ENCODE assay signal across 20 cellular contexts in the genomic region with DNA sequence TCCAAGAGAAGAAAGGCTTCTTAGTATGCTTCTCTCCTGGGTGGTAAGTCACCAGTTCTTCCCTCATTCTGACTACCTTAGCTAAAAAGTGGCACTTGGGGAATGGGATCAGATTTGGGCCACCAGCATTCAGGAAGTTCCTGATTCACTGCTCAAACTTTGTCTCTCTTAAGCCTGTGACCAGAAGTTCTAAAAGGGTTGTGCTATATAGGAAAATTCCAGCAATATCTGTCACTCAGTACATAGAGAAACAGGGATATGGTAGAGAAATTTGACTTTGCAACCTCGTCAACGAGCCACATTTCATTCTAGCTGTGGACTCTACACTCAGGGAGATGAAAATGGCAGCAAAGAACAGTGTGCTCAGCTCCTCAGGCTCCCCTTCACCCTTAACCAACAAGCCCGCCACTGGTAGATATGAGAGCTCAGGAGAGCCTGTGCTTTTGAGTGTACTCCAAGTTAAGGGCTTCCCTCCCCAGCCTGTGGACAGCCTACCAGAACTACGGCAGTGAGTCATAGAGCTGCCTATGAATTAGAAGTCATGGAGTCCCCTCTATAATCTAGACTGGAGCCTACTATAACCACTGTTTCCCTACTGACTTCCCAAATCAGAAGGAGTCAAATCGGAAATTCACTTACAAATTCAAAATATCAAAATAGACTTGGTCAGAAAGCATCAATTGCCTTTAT. TPM values are rescaled to one million over a fixed set of nuclear protein-coding genes. Genes with fewer than 3 reads are reported as not detected.
DNase-seq lines count a peak whose midpoint lies in the region; ATAC-seq and TF ChIP-seq lines count a peak whose summit lies in the region.
"Had no signal": no experiment of that assay in that cellular context is flagged by ENCODE, and none has a peak within 500 bp of the region (broad histone marks: within the 10 kb centered on the region; RNA-seq: fewer than 3 reads in every experiment).

No MANE protein-coding gene starts in this region.

- no peak overlapping the region for H3K4me2 ChIP-seq in trophoblast cell (ENCODE audit: low read length)
- H3K4me2 ChIP-seq: BLaER1 treated with 17β-estradiol and CSF1 and Interleukin-3, amounts not matched to agents 10 nM and 100 nM had no signal

- H3K79me2 ChIP-seq in trophoblast cell (ENCODE audit: control insufficient read depth, insufficient read depth, low read length, poor library complexity), result peaks cover 1% of the 10 kb centered on the region

- no peaks in the 10 kb centered on the region for H3K9me3 ChIP-seq in trophoblast cell (ENCODE audit: insufficient read depth, low read depth, low read length)
- H3K9me3 ChIP-seq: ascending aorta; BLaER1 treated with 17β-estradiol and CSF1 and Interleukin-3, amounts not matched to agents 10 nM and 100 nM; ovary had no signal

- H2BK120ac ChIP-seq in trophoblast cell (ENCODE audit: insufficient read depth, low read length, poor library complexity), result no peak overlapping the region

- DNase-seq in ELR (ENCODE audit: low read depth), result peak; percentile 15
- DNase-seq in SK-MEL-5 (ENCODE audit: low read depth, low spot score), result peak; percentile 24
- DNase-seq in foreskin keratinocyte, result no peak
- DNase-seq in trophoblast cell, result peak; percentile 36 to 68
- DNase-seq in NCI-H2081 (lab: John Stamatoyannopoulos, UW), result no peak
- no peak for DNase-seq in NCI-H1092 (lab: John Stamatoyannopoulos, UW)
- no peak for DNase-seq in activated CD4-positive, alpha-beta T cell treated with anti-CD3 and anti-CD28 coated beads, Interleukin-2, amount 50 U/mL, for 4 hours
- no peak for DNase-seq in GOT3 (lab: John Stamatoyannopoulos, UW)
- DNase-seq: activated CD8-positive, alpha-beta memory T cell treated with anti-CD3 and anti-CD28 coated beads for 24 hours; activated gamma-delta T cell; effector CD4-positive, alpha-beta T cell; immature natural killer cell; KBM-7; NCI-H1105 treated with DMSO at 0.1 percent for 48 hours; small intestine; stimulated activated naive CD4-positive, alpha-beta T cell treated with Interleukin-2 at 50 U/mL for 16 hours had no signal

- H2AK5ac ChIP-seq in trophoblast cell (ENCODE audit: low read length), result no peak overlapping the region

- H3K23ac ChIP-seq in trophoblast cell (ENCODE audit: low read length), result no peak overlapping the region

- H2BK5ac ChIP-seq in trophoblast cell (ENCODE audit: low read depth, low read length, poor library complexity), result no peak overlapping the region

- no peak for TF ChIP-seq CTCF in foreskin keratinocyte (conservative IDR thresholded peaks at IDR 0.05)

- in situ Hi-C loops in SK-MEL-5 (cut with HindIII; ENCODE audit: low pct_unique_long_range_greater_than_20kb, low sequenced_read_pairs), result no loop called here

- WGBS in trophoblast cell (ENCODE audit: extremely low coverage, insufficient coverage, insufficient read length), result no CpG with 5 or more reads among the region's 5 CpGs

- H2AFZ ChIP-seq in trophoblast cell (ENCODE audit: insufficient read depth, low read length, poor library complexity), result no peak overlapping the region

- no peak overlapping the region for H2BK12ac ChIP-seq in trophoblast cell (ENCODE audit: low read length)

- H3K79me1 ChIP-seq in trophoblast cell (ENCODE audit: low read length), result peaks cover 2% of the 10 kb centered on the region

- H4K12ac ChIP-seq in trophoblast cell (ENCODE audit: low read depth, low read length), result no peak overlapping the region

- no peaks in the 10 kb centered on the region for H3K4me1 ChIP-seq in foreskin keratinocyte
- peaks cover 3 to 4% of the 10 kb centered on the region in 2 experiments for H3K4me1 ChIP-seq in trophoblast cell (ENCODE audit: control insufficient read depth in 1 of 2, insufficient read depth in 2 of 2, low read length in 2 of 2)
- H3K4me1 ChIP-seq: ascending aorta had no signal

- peaks cover 0 to 2% of the 10 kb centered on the region in 2 experiments for H3K36me3 ChIP-seq in trophoblast cell (ENCODE audit: control insufficient read depth in 1 of 2, insufficient read depth in 2 of 2, low read length in 2 of 2)
- H3K36me3 ChIP-seq: ovary had no signal

- no peaks in the 10 kb centered on the region for H3K27me3 ChIP-seq in foreskin keratinocyte
- H3K27me3 ChIP-seq in trophoblast cell (ENCODE audit: insufficient read depth, low read length), result no peaks in the 10 kb centered on the region
- H3K27me3 ChIP-seq: ascending aorta; BLaER1 treated with 17β-estradiol and CSF1 and Interleukin-3, amounts not matched to agents 10 nM and 100 nM; ovary had no signal

- no peak overlapping the region for H3K9ac ChIP-seq in trophoblast cell (ENCODE audit: low read length)
- H3K9ac ChIP-seq: BLaER1 treated with 17β-estradiol and CSF1 and Interleukin-3, amounts not matched to agents 10 nM and 100 nM had no signal

- ATAC-seq in foreskin keratinocyte, result peak; percentile 29

- no peak overlapping the region for H3K4ac ChIP-seq in trophoblast cell (ENCODE audit: low read depth, low read length)

- H4K8ac ChIP-seq in trophoblast cell (ENCODE audit: low read depth, low read length), result no peak overlapping the region

- H3K27ac ChIP-seq in foreskin keratinocyte, result no peak overlapping the region
- no peak overlapping the region for H3K27ac ChIP-seq in trophoblast cell (ENCODE audit: low read depth, low read length)
- H3K27ac ChIP-seq: ascending aorta; BLaER1 treated with 17β-estradiol and CSF1 and Interleukin-3, amounts not matched to agents 10 nM and 100 nM; ovary; VCaP had no signal

- H4K91ac ChIP-seq in trophoblast cell (ENCODE audit: low read depth, low read length), result no peak overlapping the region

- no peak overlapping the region for H3K14ac ChIP-seq in trophoblast cell (ENCODE audit: low read length)

- H3K18ac ChIP-seq in trophoblast cell (ENCODE audit: low read length), result no peak overlapping the region

- H3K4me3 ChIP-seq in trophoblast cell (ENCODE audit: low read depth, low read length), result no peak overlapping the region
- H3K4me3 ChIP-seq: ascending aorta; BLaER1 treated with 17β-estradiol and CSF1 and Interleukin-3, amounts not matched to agents 10 nM and 100 nM; ovary had no signal

RNA-seq across cellular contexts. Expression of a gene that starts 52.6 kb away (rescaled TPM):
- 0.03 and 0.11 TPM in 2 replicates for total RNA-seq in SK-MEL-5 (2014; rRNA removed; shearing (Covaris generic))
- polyA plus RNA-seq in SK-MEL-5 (2015; cell fraction: cytosol; rRNA removed), result 0.03 and 0.12 TPM in 2 replicates
- 0.07 and 0.34 TPM in 2 replicates for polyA plus RNA-seq in SK-MEL-5 (2015; cell fraction: nucleus; rRNA removed)
- 0.28 and 0.37 TPM in 2 replicates for total RNA-seq in foreskin keratinocyte
- 0.08 and 0.28 TPM in 2 replicates for polyA plus RNA-seq in foreskin keratinocyte
- 1.2 and 1.3 TPM in 2 replicates for polyA plus RNA-seq in trophoblast cell (2013)

Comparison
In these comparisons a context has a peak if more than half of its experiments do, and no peak if none do; other contexts are left out.
1. DNase-seq: peak in ELR (single experiment), SK-MEL-5 (single experiment) and trophoblast cell (2 of 2); none in foreskin keratinocyte (0 of 2), NCI-H2081 (0 of 2), NCI-H1092 (single experiment), activated CD4-positive, alpha-beta T cell treated with anti-CD3 and anti-CD28 coated beads, Interleukin-2, amount 50 U/mL, for 4 hours (0 of 2) and GOT3 (single experiment).